23 cellular contexts compared by ENCODE assay signal in genomic region chr3:55322649-55323048, GRCh38.
DNase-seq lines count a peak whose midpoint lies in the region; ATAC-seq lines count a peak whose summit lies in the region.
"Had no signal": no experiment of that assay in that cellular context is flagged by ENCODE, and none has a peak within 500 bp of the region (broad histone marks: within the 10 kb centered on the region; RNA-seq: fewer than 3 reads in every experiment).

No MANE protein-coding gene starts in this region.

- DNase-seq in NCI-H1436 (lab: John Stamatoyannopoulos, UW) (peak; percentile 55), NCI-H1436 treated with DMSO at 0.1 percent for 48 hours (lab: John Stamatoyannopoulos, UW) (no peak), anterior cingulate cortex (lab: John Stamatoyannopoulos, UW) (peak in 52 of 58 donors; percentile 3 to 82 (median 49)), hippocampal formation (lab: John Stamatoyannopoulos, UW) (peak; percentile 21 to 45), pons (ENCODE audit: low spot score) (peak; percentile 37), OCI-M2 (lab: John Stamatoyannopoulos, UW; ENCODE audit: unreplicated experiment) (no peak)
- DNase-seq: 8988T; activated CD8-positive, alpha-beta T cell treated with anti-CD3 and anti-CD28 coated beads, Interleukin-2, amount 10 ng/mL, durations not matched to agents 7 days and 5 days; activated T-cell treated with anti-CD3 and anti-CD28 coated beads, Interleukin-2, amount 50 U/mL, for 1 hour; adrenal gland; COR-L47; DMS79 treated with DMSO at 0.1 percent for 48 hours; foreskin fibroblast; lower lobe of right lung; NCI-H146; NCI-H2171 treated with DMSO at 0.1 percent for 48 hours; stimulated activated CD8-positive, alpha-beta memory T cell treated with anti-CD3 and anti-CD28 coated beads, Interleukin-4, amount 100 ng/mL, for 48 hours; T-cell had no signal

- no peak for ATAC-seq in GM21367 (IDR thresholded peaks at IDR 0.05; ENCODE audit: unreplicated experiment)
- ATAC-seq in esophagus mucosa, result no peak
- ATAC-seq: activated CD4-positive, CD25-positive, alpha-beta regulatory T cell treated with anti-CD3 and anti-CD28 coated beads, Interleukin-2, amount 50 U/mL, for 24 hours; activated CD8-positive, alpha-beta T cell treated with anti-CD3 and anti-CD28 coated beads, Interleukin-2, amount 10 ng/mL, durations not matched to agents 7 days and 5 days; GM23338; lower lobe of right lung; sciatic nerve; T-cell had no signal

Comparison
In these comparisons a context has a peak if more than half of its experiments do, and no peak if none do; other contexts are left out.
1. DNase-seq: peak in NCI-H1436 (single experiment), anterior cingulate cortex (52 of 58), hippocampal formation (2 of 2) and pons (single experiment); none in NCI-H1436 treated with DMSO at 0.1 percent for 48 hours (single experiment) and OCI-M2 (single experiment).